In the genomic region with DNA sequence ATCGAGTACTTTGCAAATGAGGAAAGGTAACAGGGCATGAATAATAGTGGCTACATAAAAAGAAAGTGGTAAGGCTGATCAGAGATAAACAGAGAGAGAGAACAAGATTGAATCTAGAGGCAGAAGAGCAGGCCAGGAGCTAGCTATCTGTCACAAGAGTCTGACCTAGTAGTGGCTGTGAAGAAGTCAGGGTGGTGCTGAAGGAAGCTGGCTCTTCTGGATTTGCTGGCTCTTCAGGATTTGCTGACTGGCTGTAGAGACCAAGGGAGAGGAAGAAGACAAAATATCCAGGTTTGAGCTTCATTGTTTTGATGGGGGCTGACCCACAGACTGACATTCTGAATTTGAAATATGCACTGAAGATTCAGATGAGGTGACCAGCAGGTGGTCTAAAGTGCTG, we compare ENCODE assay signal across 22 cellular contexts.
"Had no signal": no experiment of that assay in that cellular context is flagged by ENCODE, and none has a peak within 500 bp of the region (broad histone marks: within the 10 kb centered on the region; RNA-seq: fewer than 3 reads in every experiment).

No MANE protein-coding gene starts in this region.

- H3K27ac ChIP-seq: left lung, ovary, skin epidermis, tibial nerve, upper lobe of left lung, vagina had no signal

- ATAC-seq: left colon, left lung, natural killer cell, sciatic nerve had no signal

- H3K9me3 ChIP-seq: left lung, ovary, tibial nerve, upper lobe of left lung, vagina had no signal

- DNase-seq: hypothalamus; immature natural killer cell; kidney; left colon; left lung; mesendoderm; naive B cell; natural killer cell; ovary; retina; right cardiac atrium; stimulated activated CD4-positive, alpha-beta T cell treated with anti-CD3 and anti-CD28 coated beads, Interleukin-12 subunit alpha, Interleukin-12 subunit beta, amount 100 ng/mL, for 4 hours; stimulated activated CD4-positive, alpha-beta T cell treated with anti-CD3 and anti-CD28 coated beads, Interleukin-15, amount 100 ng/mL, for 24 hours; stimulated activated CD4-positive, alpha-beta T cell treated with anti-CD3 and anti-CD28 coated beads, Interleukin-2, amount 100 ng/mL, for 24 hours; stimulated activated CD4-positive, alpha-beta T cell treated with anti-CD3 and anti-CD28 coated beads, Interleukin-4, amount 100 ng/mL, for 24 hours; stimulated activated naive CD4-positive, alpha-beta T cell; upper lobe of left lung had no signal

- H3K4me3 ChIP-seq: left lung, lung, ovary, skin epidermis, tibial nerve, upper lobe of left lung, vagina had no signal

- H3K27me3 ChIP-seq: left lung, ovary, tibial nerve, upper lobe of left lung, vagina had no signal

- H3K4me1 ChIP-seq: left lung, tibial nerve, upper lobe of left lung, vagina had no signal

- H3K36me3 ChIP-seq: left lung, ovary, tibial nerve, upper lobe of left lung, vagina had no signal
